10 cellular contexts compared by ENCODE assay signal in genomic region chr19:17775991-17776803, GRCh38. TPM values are rescaled to one million over a fixed set of nuclear protein-coding genes. Genes with fewer than 3 reads are reported as not detected.
DNase-seq lines count a peak whose midpoint lies in the region; ATAC-seq and TF ChIP-seq lines count a peak whose summit lies in the region.
"Had no signal": no experiment of that assay in that cellular context is flagged by ENCODE, and none has a peak within 500 bp of the region (broad histone marks: within the 10 kb centered on the region; RNA-seq: fewer than 3 reads in every experiment).

No MANE protein-coding gene starts in this region.

- TF ChIP-seq EP300 in transverse colon (IDR thresholded peaks at IDR 0.05; ENCODE audit: low read depth): no peak

- no peaks in the 10 kb centered on the region for H3K9me3 ChIP-seq in CD4-positive, alpha-beta memory T cell (ENCODE audit: control insufficient read depth in 1 of 2, low read length in 2 of 2)
- no peaks in the 10 kb centered on the region for H3K9me3 ChIP-seq in adipocyte (ENCODE audit: control insufficient read depth, low read length)
- no peaks in the 10 kb centered on the region for H3K9me3 ChIP-seq in transverse colon

- no peaks in the 10 kb centered on the region for H3K4me1 ChIP-seq in CD4-positive, alpha-beta memory T cell (ENCODE audit: insufficient read depth, low read length)
- peaks cover 35% of the 10 kb centered on the region for H3K4me1 ChIP-seq in adipocyte (ENCODE audit: control insufficient read depth, insufficient read depth, low read length)
- H3K4me1 ChIP-seq in transverse colon: peaks cover 0 to 12% (median 12%) of the 10 kb centered on the region in 4 donors

- H3K9ac ChIP-seq in adipocyte (ENCODE audit: low read length): peak overlapping the region; percentile 75

- TF ChIP-seq CTCF in transverse colon (IDR thresholded peaks at IDR 0.05): no peak

- CTCF ChIA-PET in CD4-positive, alpha-beta memory T cell (lab: Charles Lee; ENCODE audit: partially characterized antibody): interaction anchor here (0.8 to 1.9 kb wide), 8 partner anchors 9 to 78 kb away, joined by 3 to 7 read pairs (median 4); no protein-coding TSS in a partner anchor

- H3K4me3 Mint-ChIP-seq in CD4-positive, alpha-beta memory T cell: no peak overlapping the region

- ATAC-seq in GM19395 (IDR thresholded peaks at IDR 0.05; ENCODE audit: unreplicated experiment): peak; percentile 70
- peak; percentile 71 for ATAC-seq in HG03097 (IDR thresholded peaks at IDR 0.05; ENCODE audit: low FRiP score, unreplicated experiment)

- intact Hi-C loops in CD4-positive, alpha-beta memory T cell (cut with micrococcal nuclease): loop anchor here (1.0 to 2.0 kb wide), 2 partner anchors 72 to 79 kb away; no protein-coding TSS in a partner anchor
- intact Hi-C loops in transverse colon (cut with DNase I; ENCODE audit: low total_unique reads): no loop called here

- H3K4me3 ChIP-seq in CD4-positive, alpha-beta memory T cell (ENCODE audit: low read length in 2 of 2): no peak overlapping the region
- H3K4me3 ChIP-seq in adipocyte (ENCODE audit: low read length): peak overlapping the region; percentile 54
- no peak overlapping the region for H3K4me3 ChIP-seq in transverse colon

- no peak for DNase-seq in CD4-positive, alpha-beta memory T cell
- DNase-seq in adipocyte (ENCODE audit: low read depth) (no peak), NCI-H1417 treated with DMSO at 0.1 percent for 48 hours (lab: John Stamatoyannopoulos, UW) (no peak), GF-D8 (lab: John Stamatoyannopoulos, UW) (no peak), NCI-H1105 treated with DMSO at 0.1 percent for 48 hours (lab: John Stamatoyannopoulos, UW) (no peak), transverse colon (no peak)

- peaks cover 28 to 49% of the 10 kb centered on the region in 2 donors for H3K36me3 Mint-ChIP-seq in CD4-positive, alpha-beta memory T cell

- peaks cover 29% of the 10 kb centered on the region for H3K36me3 ChIP-seq in CD4-positive, alpha-beta memory T cell (ENCODE audit: insufficient read depth, low read length)
- H3K36me3 ChIP-seq in adipocyte (ENCODE audit: control insufficient read depth, insufficient read depth, low read length, severe bottlenecking) (no peaks in the 10 kb centered on the region), transverse colon (no peaks in the 10 kb centered on the region)

- H3K9me3 Mint-ChIP-seq in CD4-positive, alpha-beta memory T cell: no peaks in the 10 kb centered on the region

- H3K4me1 Mint-ChIP-seq in CD4-positive, alpha-beta memory T cell: peaks cover 2 to 7% (median 5%) of the 10 kb centered on the region in 4 donors

- POLR2A ChIA-PET in CD4-positive, alpha-beta memory T cell (lab: Charles Lee; ENCODE audit: partially characterized antibody): interaction anchor here (1.0 kb wide), 1 partner anchor 70 kb away, joined by 3 read pairs; no protein-coding TSS in a partner anchor

- H3K27ac ChIP-seq in CD4-positive, alpha-beta memory T cell (ENCODE audit: low read depth, low read length): no peak overlapping the region
- no peak overlapping the region for H3K27ac ChIP-seq in transverse colon
- H3K27ac ChIP-seq: epithelial cell of prostate had no signal

- H3K27ac Mint-ChIP-seq in CD4-positive, alpha-beta memory T cell: peak overlapping the region in 6 of 7 donors; percentile 15 to 74 (median 56)

- in situ Hi-C loops in transverse colon (cut with MboI; ENCODE audit: low pct_ligation_motif_present in 1 of 4, low pct_unique_long_range_greater_than_20kb in 1 of 4, low sequenced_read_pairs in 3 of 4): loop anchor here in 1 of 4 donors (10.0 kb wide), 1 partner anchor 71 kb away; no protein-coding TSS in a partner anchor

- no peaks in the 10 kb centered on the region for H3K27me3 ChIP-seq in CD4-positive, alpha-beta memory T cell (ENCODE audit: insufficient read depth, low read length)
- H3K27me3 ChIP-seq in adipocyte (replicated peaks; ENCODE audit: control insufficient read depth, insufficient read depth, low read length): no peaks in the 10 kb centered on the region
- H3K27me3 ChIP-seq in transverse colon: peaks cover 17% of the 10 kb centered on the region

- TF ChIP-seq POLR2A in transverse colon (IDR thresholded peaks at IDR 0.05): no peak

- no peaks in the 10 kb centered on the region for H3K27me3 Mint-ChIP-seq in CD4-positive, alpha-beta memory T cell

- 52 to 63% methylated on average over 2 to 27 of the region's 27 CpGs for WGBS in transverse colon (ENCODE audit: low coverage in 1 of 2), 2 donors

RNA-seq across cellular contexts. Expression of gene B3GNT3, which starts 18.7 kb away (rescaled TPM):
- not detected for total RNA-seq in CD4-positive, alpha-beta memory T cell
- polyA plus RNA-seq in CD4-positive, alpha-beta memory T cell: under 1 TPM; 0.34 to 0.72 TPM
- 100 to 1,000 TPM in 3 of 4 donors, 10 to 100 TPM in 1; 52.1 to 180 (median 144) TPM for total RNA-seq in transverse colon
- total RNA-seq: temporal lobe had no signal

RNA-seq across cellular contexts. Expression of gene FCHO1, which starts 24.9 kb away (rescaled TPM):
- total RNA-seq in CD4-positive, alpha-beta memory T cell: 100 to 1,000 TPM in 1 of 2 experiments, 10 to 100 TPM in 1; 99.4 to 113 TPM
- 10 to 100 TPM in 1 of 2 donors, 1 to 10 TPM in 1; 6.5 to 30.0 TPM for polyA plus RNA-seq in CD4-positive, alpha-beta memory T cell
- total RNA-seq in transverse colon: 10 to 100 TPM in 1 of 4 donors, 1 to 10 TPM in 2, under 1 TPM in 1; 0.60 to 26.9 (median 3.8) TPM

RNA-seq across cellular contexts. Expression of gene INSL3, which starts 45.1 kb away (rescaled TPM):
- 1 to 10 TPM; 5.0 to 5.3 TPM for total RNA-seq in CD4-positive, alpha-beta memory T cell
- polyA plus RNA-seq in CD4-positive, alpha-beta memory T cell: 1 to 10 TPM; 1.0 to 3.9 TPM
- total RNA-seq in transverse colon: not detected
- total RNA-seq: temporal lobe had no signal

RNA-seq across cellular contexts. Expression of gene MAP1S, which starts 56.9 kb away (rescaled TPM):
- 10 to 100 TPM; 59.1 to 64.9 TPM for total RNA-seq in CD4-positive, alpha-beta memory T cell
- polyA plus RNA-seq in CD4-positive, alpha-beta memory T cell: 10 to 100 TPM in 1 of 2 donors, 1 to 10 TPM in 1; 8.2 to 48.9 TPM
- 100 to 1,000 TPM in 2 of 4 donors, 10 to 100 TPM in 2; 30.2 to 159 (median 68.0) TPM for total RNA-seq in transverse colon

Comparison
In these comparisons a context has a peak if more than half of its experiments do, and no peak if none do; other contexts are left out.
1. RNA of gene B3GNT3, which starts 18.7 kb away (total RNA-seq): 52.1 to 180 TPM in transverse colon; not detected in CD4-positive, alpha-beta memory T cell; every median in the first group is over 10 times any median in the second.
2. RNA of gene INSL3, which starts 45.1 kb away (total RNA-seq): 5.0 to 5.3 TPM in CD4-positive, alpha-beta memory T cell; not detected in transverse colon; every median in the first group is over 4 times any median in the second.